8 cellular contexts compared by ENCODE assay signal in the genomic region with DNA sequence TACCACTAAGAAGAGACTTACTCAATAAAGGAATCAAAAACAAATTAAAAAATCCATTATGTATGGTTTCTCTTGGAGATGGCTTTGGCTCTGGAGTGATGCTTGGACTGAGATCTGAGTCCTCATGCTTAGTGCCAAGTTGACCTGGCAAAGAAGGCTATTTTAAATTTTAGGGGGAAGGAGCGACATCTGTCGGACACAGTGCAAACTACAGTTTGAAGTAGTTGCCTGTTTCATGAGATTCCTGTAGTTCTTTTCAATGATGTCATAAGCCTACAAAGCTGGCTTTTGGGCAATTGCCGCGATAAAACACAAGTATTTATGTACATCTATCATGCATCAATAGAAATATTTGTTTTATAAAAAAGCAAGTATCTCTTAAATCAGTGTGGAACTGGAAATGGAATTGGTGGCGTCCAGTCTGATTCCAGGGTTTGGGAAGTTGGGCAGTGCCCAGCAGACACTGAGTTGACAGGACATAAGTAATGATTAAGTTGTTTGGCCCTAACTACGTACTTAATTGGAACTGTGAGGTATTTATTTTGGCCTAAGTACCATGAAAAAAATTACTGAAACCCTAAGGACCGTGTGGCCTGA. TPM values are rescaled to one million over a fixed set of nuclear protein-coding genes. Genes with fewer than 3 reads are reported as not detected.
A peak's percentile ranks its signal among the peaks of the same experiment; 100 is the strongest.
DNase-seq lines count a peak whose midpoint lies in the region; ATAC-seq and TF ChIP-seq lines count a peak whose summit lies in the region.

No MANE protein-coding gene starts in this region.

- no peaks in the 10 kb centered on the region for H3K9me3 Mint-ChIP-seq in activated T-cell treated with anti-CD3 and anti-CD28 coated beads, Interleukin-2, amount 50 U/mL, for 4 hours

- intact Hi-C loops in PC-9 (cut with micrococcal nuclease; ENCODE audit: unreplicated experiment): loop anchor here (1.0 to 5.0 kb wide), 4 partner anchors 313 to 1305 kb away; no protein-coding TSS in a partner anchor
- intact Hi-C loops in posterior vena cava (cut with DNase I): loop anchor here in 1 of 2 donors (5.0 kb wide), 1 partner anchor 165 kb away; no protein-coding TSS in a partner anchor

- TF ChIP-seq RAD21 in neural cell (conservative IDR thresholded peaks at IDR 0.05): peak; percentile 80

- H3K27me3 ChIP-seq in PC-9 (ENCODE audit: insufficient read depth, low read depth): no peaks in the 10 kb centered on the region
- no peaks in the 10 kb centered on the region for H3K27me3 ChIP-seq in fibroblast of lung (ENCODE audit: control insufficient read depth, insufficient read depth, low read length)
- H3K27me3 ChIP-seq in neural cell (ENCODE audit: insufficient read depth, low read depth, low read length): no peaks in the 10 kb centered on the region

- H3K4me2 ChIP-seq in PC-9 (no peak overlapping the region), fibroblast of lung (ENCODE audit: extremely low read depth, insufficient read depth, low read length) (peak overlapping the region; percentile 56), neural cell (ENCODE audit: low read length) (no peak overlapping the region)

- peaks cover 10% of the 10 kb centered on the region for H3K36me3 Mint-ChIP-seq in activated T-cell treated with anti-CD3 and anti-CD28 coated beads, Interleukin-2, amount 50 U/mL, for 4 hours (ENCODE audit: insufficient read depth)

- H3K9me3 ChIP-seq in PC-9 (ENCODE audit: insufficient read depth, low read depth) (no peaks in the 10 kb centered on the region), fibroblast of lung (ENCODE audit: control insufficient read depth, insufficient read depth, low read depth, low read length) (no peaks in the 10 kb centered on the region), neural cell (ENCODE audit: low read length) (no peaks in the 10 kb centered on the region)

- H3K4me1 ChIP-seq in PC-9 (replicated peaks; ENCODE audit: insufficient read depth): 0 out of 2 replicates have a peak, but pooled peaks cover 5% of the 10 kb centered on the region
- H3K4me1 ChIP-seq in fibroblast of lung (ENCODE audit: control insufficient read depth, extremely low read depth, insufficient read depth, low read length): peaks cover 2% of the 10 kb centered on the region

- H3K9ac ChIP-seq in fibroblast of lung (ENCODE audit: insufficient read depth, low read length) (no peak overlapping the region), neural cell (ENCODE audit: low read length) (no peak overlapping the region)

- H3K9me2 ChIP-seq in PC-9 (ENCODE audit: insufficient read depth) (no peaks in the 10 kb centered on the region), neural cell (ENCODE audit: insufficient read depth, low read length) (no peaks in the 10 kb centered on the region)

- peak; percentile 94 for TF ChIP-seq CTCF in PC-9 (conservative IDR thresholded peaks at IDR 0.05)
- peak; percentile 76 to 86 for TF ChIP-seq CTCF in fibroblast of lung (conservative IDR thresholded peaks at IDR 0.05 in 1 of 2, IDR thresholded peaks at IDR 0.05 in 1 of 2; ENCODE audit: low read depth in 1 of 2, low read length in 2 of 2)
- peak; percentile 84 for TF ChIP-seq CTCF in neural cell (IDR thresholded peaks at IDR 0.05; ENCODE audit: poor library complexity, severe bottlenecking)

- H4K20me1 ChIP-seq in PC-9 (ENCODE audit: insufficient read depth) (no peaks in the 10 kb centered on the region), fibroblast of lung (ENCODE audit: control insufficient read depth, extremely low read depth, insufficient read depth, low read length) (no peaks in the 10 kb centered on the region), neural cell (ENCODE audit: insufficient read depth) (no peaks in the 10 kb centered on the region)

- H3K27me3 Mint-ChIP-seq in activated T-cell treated with anti-CD3 and anti-CD28 coated beads, Interleukin-2, amount 50 U/mL, for 4 hours (ENCODE audit: low read depth): no peaks in the 10 kb centered on the region

- H3K4me3 Mint-ChIP-seq in activated T-cell treated with anti-CD3 and anti-CD28 coated beads, Interleukin-2, amount 50 U/mL, for 4 hours: no peak overlapping the region

- no peaks in the 10 kb centered on the region for H3K79me2 ChIP-seq in PC-9 (ENCODE audit: low read depth)
- peaks cover 4% of the 10 kb centered on the region for H3K79me2 ChIP-seq in fibroblast of lung (ENCODE audit: control insufficient read depth, insufficient read depth, low read length)
- H3K79me2 ChIP-seq in neural cell (replicated peaks; ENCODE audit: insufficient read depth, low read length): peaks cover 3% of the 10 kb centered on the region

- no TSS peak for BruUV-seq in PC-9 (replicated peaks; lab: Mats Ljungman, UMichigan)

- DNase-seq in DMS 273 (lab: John Stamatoyannopoulos, UW; ENCODE audit: unreplicated experiment): peak; percentile 81
- peak; percentile 65 to 67 for DNase-seq in PC-9
- DNase-seq in activated T-cell treated with anti-CD3 and anti-CD28 coated beads, Interleukin-2, amount 50 U/mL, for 4 hours: peak; percentile 62
- peak; percentile 74 to 86 for DNase-seq in fibroblast of lung (ENCODE audit: low read depth in 2 of 2)
- peak in 36 of 49 donors; percentile 3 to 67 (median 28) for DNase-seq in substantia nigra (lab: John Stamatoyannopoulos, UW)
- no peak for DNase-seq in posterior vena cava (ENCODE audit: low spot score)

- peaks cover 20% of the 10 kb centered on the region for H3F3A ChIP-seq in PC-9 (ENCODE audit: insufficient read depth, low read depth)
- no peaks in the 10 kb centered on the region for H3F3A ChIP-seq in neural cell (ENCODE audit: insufficient read depth, low read length, poor library complexity, severe bottlenecking)

- H3K27ac ChIP-seq in PC-9: no peak overlapping the region
- no peak overlapping the region for H3K27ac ChIP-seq in fibroblast of lung (ENCODE audit: insufficient read depth, low read length)
- no peak overlapping the region for H3K27ac ChIP-seq in neural cell (ENCODE audit: low read length)
- H3K27ac ChIP-seq in substantia nigra (ENCODE audit: low read depth, low read length, poor library complexity, severe bottlenecking): no peak overlapping the region

- no peak for TF ChIP-seq EP300 in neural cell (conservative IDR thresholded peaks at IDR 0.05; ENCODE audit: poor library complexity, severe bottlenecking)

- peak; percentile 52 for ATAC-seq in HG03442 (IDR thresholded peaks at IDR 0.05; ENCODE audit: unreplicated experiment)
- ATAC-seq in activated T-cell treated with anti-CD3 and anti-CD28 coated beads, Interleukin-2, amount 50 U/mL, for 4 hours: peak in 1 of 2 donors; percentile 74

- H3K36me3 ChIP-seq in PC-9 (ENCODE audit: low read depth): no peaks in the 10 kb centered on the region
- H3K36me3 ChIP-seq in fibroblast of lung (ENCODE audit: control insufficient read depth, insufficient read depth, low read length): peaks cover 2% of the 10 kb centered on the region
- H3K36me3 ChIP-seq in neural cell (ENCODE audit: insufficient read depth, low read length): no peaks in the 10 kb centered on the region

- CTCF ChIA-PET in PC-9 (lab: Charles Lee): interaction anchor here (0.6 to 1.3 kb wide), 8 partner anchors 12 to 312 kb away, joined by 3 to 8 read pairs (median 4); partner anchors contain the start of genes ARID4B, GGPS1 and TBCE

- POLR2A ChIA-PET in PC-9 (lab: Charles Lee; ENCODE audit: unreplicated experiment): no interaction called here

- no peak overlapping the region for H3K4me3 ChIP-seq in PC-9
- H3K4me3 ChIP-seq in fibroblast of lung (replicated peaks in 1 of 4; ENCODE audit: control extremely low read depth in 1 of 4, insufficient read depth in 1 of 4, low read depth in 3 of 4, low read length in 4 of 4): no peak overlapping the region
- no peak overlapping the region for H3K4me3 ChIP-seq in neural cell (ENCODE audit: low read length)

- peaks cover 9% of the 10 kb centered on the region for H3K4me1 Mint-ChIP-seq in activated T-cell treated with anti-CD3 and anti-CD28 coated beads, Interleukin-2, amount 50 U/mL, for 4 hours (ENCODE audit: low read depth)

- H2AFZ ChIP-seq in PC-9: no peak overlapping the region
- no peak overlapping the region for H2AFZ ChIP-seq in fibroblast of lung (ENCODE audit: low read length)
- H2AFZ ChIP-seq in neural cell (ENCODE audit: low read depth, low read length): no peak overlapping the region

TF ChIP-seq in neural cell, 6 proteins besides CTCF, POLR2A, EP300 and RAD21:
- TF ChIP-seq SMC3 (conservative IDR thresholded peaks at IDR 0.05; ENCODE audit: poor library complexity) (peak; percentile 85), REST (IDR thresholded peaks at IDR 0.05; ENCODE audit: borderline replicate concordance) (no peak)
TF ChIP-seq in neural cell: peak in this region for 1.

RNA-seq across cellular contexts. Expression of gene TBCE, which starts 50.0 kb away (rescaled TPM):
- total RNA-seq in PC-9 (2021) (18.9 and 22.8 TPM in 2 replicates), fibroblast of lung (18.2 and 31.4 TPM in 2 replicates), posterior vena cava (10 to 100 TPM; 22.2 to 25.2 TPM)
- total RNA-seq in activated T-cell treated with anti-CD3 and anti-CD28 coated beads, Interleukin-2, amount 50 U/mL, for 4 hours: 10 to 100 TPM; 20.4 to 24.7 (median 23.9) TPM
- polyA plus RNA-seq in fibroblast of lung (32.0 and 46.9 TPM in 2 replicates), neural cell (59.0 and 72.9 TPM in 2 replicates)
- 34.6 and 42.3 TPM in 2 replicates for polyA plus RNA-seq in fibroblast of lung (2012)
- polyA minus RNA-seq in fibroblast of lung (ENCODE audit: low replicate concordance) (1.3 and 4.4 TPM in 2 replicates), neural cell (42.8 and 46.5 TPM in 2 replicates)
